Comparison of ENCODE assay signal across 8 cellular contexts in the genomic region with DNA sequence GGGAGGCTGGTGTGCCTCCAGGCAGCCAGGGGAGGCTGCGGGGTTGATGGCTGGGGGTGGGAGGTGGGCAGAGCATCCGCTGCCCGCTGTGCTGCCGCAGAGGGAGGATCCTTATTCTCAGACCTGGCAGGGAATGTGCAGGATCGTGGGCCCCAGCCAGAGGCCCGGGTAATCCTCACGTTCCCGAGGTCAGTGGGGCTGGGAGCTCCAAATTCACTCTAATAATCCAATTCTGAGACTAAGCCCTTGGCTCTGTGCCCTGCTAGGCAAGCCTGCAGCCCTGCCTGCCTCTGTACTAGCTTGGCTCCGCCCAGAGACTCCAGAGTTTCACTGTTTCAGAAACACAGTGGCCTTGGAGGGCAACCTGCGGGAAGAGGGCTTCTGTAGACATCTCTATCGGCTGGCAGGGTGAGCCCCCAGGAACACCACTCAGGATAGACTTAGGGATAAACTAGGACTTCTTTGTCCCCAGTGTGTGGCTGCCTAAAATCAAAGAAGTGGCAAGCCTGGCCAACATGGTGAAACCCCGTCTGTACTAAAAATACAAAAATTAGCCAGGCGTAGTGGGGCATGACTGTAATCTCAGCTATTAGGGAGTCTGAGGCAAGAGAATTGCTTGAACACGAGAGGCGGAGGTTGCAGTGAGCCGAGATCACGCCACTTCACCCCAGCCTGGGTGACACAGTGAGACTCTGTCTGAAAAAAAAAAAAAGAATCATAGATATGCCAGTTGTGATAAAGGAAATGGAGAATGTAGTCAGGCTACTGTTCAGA. TPM values are rescaled to one million over a fixed set of nuclear protein-coding genes. Genes with fewer than 3 reads are reported as not detected.
DNase-seq lines count a peak whose midpoint lies in the region; ATAC-seq and TF ChIP-seq lines count a peak whose summit lies in the region.

No MANE protein-coding gene starts in this region.

- H3K27me3 ChIP-seq in effector memory CD4-positive, alpha-beta T cell (replicated peaks; ENCODE audit: control insufficient read depth, insufficient read depth, low read length, poor library complexity, severe bottlenecking), result no peaks in the 10 kb centered on the region

- H3K4me1 ChIP-seq in effector memory CD4-positive, alpha-beta T cell (ENCODE audit: control insufficient read depth, insufficient read depth, low read length, poor library complexity, severe bottlenecking), result no peaks in the 10 kb centered on the region

- peak; percentile 61 for ATAC-seq in sciatic nerve
- ATAC-seq in HG03095 (IDR thresholded peaks at IDR 0.05; ENCODE audit: unreplicated experiment), result no peak

- no peaks in the 10 kb centered on the region for H3K9me3 ChIP-seq in effector memory CD4-positive, alpha-beta T cell (ENCODE audit: control insufficient read depth, low read length)

- H3K4me3 ChIP-seq in epithelial cell of proximal tubule (ENCODE audit: low read depth, low read length), result peak overlapping the region; percentile 32
- no peak overlapping the region for H3K4me3 ChIP-seq in effector memory CD4-positive, alpha-beta T cell (ENCODE audit: insufficient read depth, low read depth, low read length, poor library complexity, severe bottlenecking)

- peak; percentile 60 for DNase-seq in ACHN
- peak; percentile 50 for DNase-seq in GM20000 (ENCODE audit: low spot score)
- DNase-seq in epithelial cell of proximal tubule (ENCODE audit: low read depth), result no peak
- DNase-seq in sciatic nerve (ENCODE audit: low spot score), result no peak
- DNase-seq in effector memory CD4-positive, alpha-beta T cell, result no peak
- no peak for DNase-seq in T-helper 1 cell

- no peaks in the 10 kb centered on the region for H3K36me3 ChIP-seq in effector memory CD4-positive, alpha-beta T cell (ENCODE audit: control insufficient read depth, insufficient read depth, low read length)

- TF ChIP-seq CTCF in GM20000 (IDR thresholded peaks at IDR 0.05; ENCODE audit: extremely low read depth, missing control alignments), result no peak
- no peak for TF ChIP-seq CTCF in epithelial cell of proximal tubule (conservative IDR thresholded peaks at IDR 0.05; ENCODE audit: low read depth, low read length)

- in situ Hi-C loops in ACHN (cut with HindIII; ENCODE audit: low pct_ligation_motif_present, low pct_unique_long_range_greater_than_20kb, low sequenced_read_pairs), result no loop called here

- H3K27ac ChIP-seq in effector memory CD4-positive, alpha-beta T cell (ENCODE audit: insufficient read depth, low read length, poor library complexity, severe bottlenecking), result no peak overlapping the region

- intact Hi-C loops in sciatic nerve (cut with DNase I), result no loop called here

- no peak for TF ChIP-seq EP300 in Ishikawa (IDR thresholded peaks at IDR 0.05; ENCODE audit: borderline replicate concordance)

- no peak for TF ChIP-seq RAD21 in Ishikawa (IDR thresholded peaks at IDR 0.05; ENCODE audit: low read depth)

TF ChIP-seq in Ishikawa, 13 proteins besides CTCF, POLR2A, EP300 and RAD21:
- TF ChIP-seq, protein P1, sequence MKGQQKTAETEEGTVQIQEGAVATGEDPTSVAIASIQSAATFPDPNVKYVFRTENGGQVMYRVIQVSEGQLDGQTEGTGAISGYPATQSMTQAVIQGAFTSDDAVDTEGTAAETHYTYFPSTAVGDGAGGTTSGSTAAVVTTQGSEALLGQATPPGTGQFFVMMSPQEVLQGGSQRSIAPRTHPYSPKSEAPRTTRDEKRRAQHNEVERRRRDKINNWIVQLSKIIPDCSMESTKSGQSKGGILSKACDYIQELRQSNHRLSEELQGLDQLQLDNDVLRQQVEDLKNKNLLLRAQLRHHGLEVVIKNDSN (IDR thresholded peaks at IDR 0.05), result no peak
- TF ChIP-seq TEAD4 (IDR thresholded peaks at IDR 0.05) (no peak), CREB1 (IDR thresholded peaks at IDR 0.05; ENCODE audit: low read depth) (no peak), EGR1 (IDR thresholded peaks at IDR 0.05) (no peak), NFIC (IDR thresholded peaks at IDR 0.05) (peak; percentile 48), TCF12 (IDR thresholded peaks at IDR 0.05; ENCODE audit: low read depth) (no peak), YY1 (IDR thresholded peaks at IDR 0.05; ENCODE audit: low read depth) (no peak), TAF1 (IDR thresholded peaks at IDR 0.05; ENCODE audit: low read depth) (0 out of 2 replicates have a peak, but pooled peaks have one; percentile 3), ZBTB7A (IDR thresholded peaks at IDR 0.05; ENCODE audit: low read depth) (no peak), FOXM1 (IDR thresholded peaks at IDR 0.05; ENCODE audit: borderline replicate concordance, low read depth) (no peak)
- TF ChIP-seq, protein P2, sequence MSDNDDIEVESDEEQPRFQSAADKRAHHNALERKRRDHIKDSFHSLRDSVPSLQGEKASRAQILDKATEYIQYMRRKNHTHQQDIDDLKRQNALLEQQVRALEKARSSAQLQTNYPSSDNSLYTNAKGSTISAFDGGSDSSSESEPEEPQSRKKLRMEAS (IDR thresholded peaks at IDR 0.05), result no peak

RNA-seq across cellular contexts. Expression of a gene that starts 17.7 kb away (rescaled TPM):
- total RNA-seq in epithelial cell of proximal tubule, result 99.5 and 124 TPM in 2 replicates
- total RNA-seq in sciatic nerve, result 86.9 TPM

RNA-seq across cellular contexts. Expression of a gene that starts 28.8 kb away (rescaled TPM):
- 0.14 and 1.1 TPM in 2 replicates for total RNA-seq in epithelial cell of proximal tubule
- total RNA-seq in sciatic nerve, result 2.3 TPM

RNA-seq across cellular contexts. Expression of a gene that starts 41.0 kb away (rescaled TPM):
- total RNA-seq in epithelial cell of proximal tubule (14.9 and 22.4 TPM in 2 replicates), sciatic nerve (22.9 TPM)

RNA-seq across cellular contexts. Expression of a gene that starts 56.4 kb away (rescaled TPM):
- total RNA-seq in epithelial cell of proximal tubule (16.4 and 25.3 TPM in 2 replicates), sciatic nerve (14.2 TPM)

Comparison
In these comparisons a context has a peak if more than half of its experiments do, and no peak if none do; other contexts are left out.
1. DNase-seq: peak in ACHN (single experiment) and GM20000 (single experiment); none in epithelial cell of proximal tubule (single experiment), sciatic nerve (single experiment), effector memory CD4-positive, alpha-beta T cell (0 of 3) and T-helper 1 cell (0 of 5).